Comparison of ENCODE assay signal across 2 cellular contexts in genomic region chr19:8213827-8214672, GRCh38.
TF ChIP-seq lines count a peak whose summit lies in the region.

No MANE protein-coding gene starts in this region.

TF ChIP-seq in HEK293, 187 proteins besides CTCF, POLR2A, EP300 and RAD21 (continued from another document):
- TF ChIP-seq ZNF221 (tag by site-specific recombination; IDR thresholded peaks at IDR 0.05; ENCODE audit: borderline replicate concordance) = no peak
- TF ChIP-seq ZNF623 (tag by site-specific recombination; IDR thresholded peaks at IDR 0.05) = peak; percentile 97

TF ChIP-seq in K562, 482 proteins besides CTCF, POLR2A, EP300 and RAD21 (continued from another document):
- no peak for TF ChIP-seq RERE (CRISPR knock-in tag; IDR thresholded peaks at IDR 0.05; ENCODE audit: borderline replicate concordance)
- no peak for TF ChIP-seq MITF (IDR thresholded peaks at IDR 0.05)
- TF ChIP-seq RBM25 (IDR thresholded peaks at IDR 0.05; ENCODE audit: low read depth, low read length, severe bottlenecking) = peak; percentile 46
- TF ChIP-seq CLOCK (CRISPR knock-in tag; IDR thresholded peaks at IDR 0.05; ENCODE audit: borderline replicate concordance) = no peak
- TF ChIP-seq ZNF592 (IDR thresholded peaks at IDR 0.05) = no peak
